ENCODE assay signal across 1 cellular context in genomic region chr19:29793116-29793727, GRCh38.
TF ChIP-seq lines count a peak whose summit lies in the region.

No MANE protein-coding gene starts in this region.

TF ChIP-seq in H1, 55 proteins besides CTCF, POLR2A, EP300 and RAD21:
- TF ChIP-seq SP2 (IDR thresholded peaks at IDR 0.05; ENCODE audit: low read length) = no peak
